Comparison of ENCODE assay signal across 1 cellular context in the genomic region with DNA sequence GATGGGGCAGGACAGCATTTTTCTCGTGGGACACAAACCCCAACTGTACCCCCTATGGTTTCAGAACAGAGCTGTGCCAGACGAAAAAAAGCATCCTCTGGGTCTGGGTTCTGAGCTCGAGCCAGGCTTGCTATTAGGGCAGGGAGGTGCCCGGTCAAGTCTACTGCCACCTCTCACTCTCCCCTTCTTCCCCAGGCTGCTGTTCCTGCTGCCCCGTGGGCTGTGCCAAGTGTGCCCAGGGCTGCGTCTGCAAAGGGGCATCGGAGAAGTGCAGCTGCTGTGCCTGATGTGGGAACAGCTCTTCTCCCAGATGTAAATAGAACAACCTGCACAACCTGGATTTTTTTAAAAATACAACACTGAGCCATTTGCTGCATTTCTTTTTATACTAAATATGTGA.
TF ChIP-seq lines count a peak whose summit lies in the region.

No MANE protein-coding gene starts in this region.

TF ChIP-seq in IMR-90, 13 proteins besides CTCF, POLR2A, EP300 and RAD21:
- no peak for TF ChIP-seq RFX5 (IDR thresholded peaks at IDR 0.05; ENCODE audit: low read depth, low read length)
- TF ChIP-seq RCOR1 (IDR thresholded peaks at IDR 0.05; ENCODE audit: insufficient replicate concordance, low read length): no peak
- TF ChIP-seq CHD1 (IDR thresholded peaks at IDR 0.05; ENCODE audit: low read depth, low read length): no peak
- TF ChIP-seq CEBPB (IDR thresholded peaks at IDR 0.05; ENCODE audit: low read depth, low read length): no peak
- TF ChIP-seq SMC3 (IDR thresholded peaks at IDR 0.05; ENCODE audit: low read depth, low read length): no peak
- no peak for TF ChIP-seq BHLHE40 (IDR thresholded peaks at IDR 0.05; ENCODE audit: low read depth, low read length)
- TF ChIP-seq NFE2L2 (IDR thresholded peaks at IDR 0.05; ENCODE audit: low read depth, low read length): no peak
- no peak for TF ChIP-seq MAFK (IDR thresholded peaks at IDR 0.05; ENCODE audit: low read depth, low read length)
- TF ChIP-seq FOS (IDR thresholded peaks at IDR 0.05; ENCODE audit: low read depth, low read length): no peak
- TF ChIP-seq MXI1 (IDR thresholded peaks at IDR 0.05; ENCODE audit: borderline replicate concordance, low read depth, low read length): no peak
- TF ChIP-seq, protein P1, sequence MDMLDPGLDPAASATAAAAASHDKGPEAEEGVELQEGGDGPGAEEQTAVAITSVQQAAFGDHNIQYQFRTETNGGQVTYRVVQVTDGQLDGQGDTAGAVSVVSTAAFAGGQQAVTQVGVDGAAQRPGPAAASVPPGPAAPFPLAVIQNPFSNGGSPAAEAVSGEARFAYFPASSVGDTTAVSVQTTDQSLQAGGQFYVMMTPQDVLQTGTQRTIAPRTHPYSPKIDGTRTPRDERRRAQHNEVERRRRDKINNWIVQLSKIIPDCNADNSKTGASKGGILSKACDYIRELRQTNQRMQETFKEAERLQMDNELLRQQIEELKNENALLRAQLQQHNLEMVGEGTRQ (IDR thresholded peaks at IDR 0.05; ENCODE audit: low read depth, low read length): no peak
- TF ChIP-seq MAZ (IDR thresholded peaks at IDR 0.05; ENCODE audit: borderline replicate concordance, low read depth, low read length): no peak
- TF ChIP-seq, protein P2, sequence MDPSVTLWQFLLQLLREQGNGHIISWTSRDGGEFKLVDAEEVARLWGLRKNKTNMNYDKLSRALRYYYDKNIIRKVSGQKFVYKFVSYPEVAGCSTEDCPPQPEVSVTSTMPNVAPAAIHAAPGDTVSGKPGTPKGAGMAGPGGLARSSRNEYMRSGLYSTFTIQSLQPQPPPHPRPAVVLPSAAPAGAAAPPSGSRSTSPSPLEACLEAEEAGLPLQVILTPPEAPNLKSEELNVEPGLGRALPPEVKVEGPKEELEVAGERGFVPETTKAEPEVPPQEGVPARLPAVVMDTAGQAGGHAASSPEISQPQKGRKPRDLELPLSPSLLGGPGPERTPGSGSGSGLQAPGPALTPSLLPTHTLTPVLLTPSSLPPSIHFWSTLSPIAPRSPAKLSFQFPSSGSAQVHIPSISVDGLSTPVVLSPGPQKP (IDR thresholded peaks at IDR 0.05; ENCODE audit: borderline replicate concordance, low read depth, low read length): no peak
